In genomic region chr19:57320180-57321084, GRCh38 we compare ENCODE assay signal across 8 cellular contexts.
A peak's percentile ranks its signal among the peaks of the same experiment; 100 is the strongest.
DNase-seq lines count a peak whose midpoint lies in the region; ATAC-seq, FAIRE-seq and TF ChIP-seq lines count a peak whose summit lies in the region.

Gene ZNF543, plus strand, starts transcription at chr19:57320472. Its CDS starts 382 bp downstream, at chr19:57320854.

- DNase-seq in AG10803 (ENCODE audit: low read depth), result peak; percentile 94
- DNase-seq in NCI-H345 treated with DMSO at 0.1 percent for 48 hours (lab: John Stamatoyannopoulos, UW; ENCODE audit: unreplicated experiment), result peak; percentile 61
- DNase-seq in activated CD4-positive, CD25-positive, alpha-beta regulatory T cell treated with anti-CD3 and anti-CD28 coated beads, Interleukin-2, amount 50 U/mL, for 16 hours (ENCODE audit: low read depth, low spot score), result peak; percentile 78
- peak; percentile 98 for DNase-seq in cerebellar cortex (ENCODE audit: low spot score)
- DNase-seq in stimulated activated CD4-positive, alpha-beta T cell treated with anti-CD3 and anti-CD28 coated beads, Interleukin-12 subunit alpha, Interleukin-12 subunit beta, amount 100 ng/mL, for 24 hours (ENCODE audit: low read depth in 2 of 2), result peak; percentile 83 to 86

- peak within 1 kb of the TSS; percentile 87 for H3K4me3 ChIP-seq in AG10803 (ENCODE audit: low read length)

- peak; percentile 9 for FAIRE-seq in islet of Langerhans (lab: Jason Lieb, UNC)

- peak; percentile 99 for ATAC-seq in GM19025 (IDR thresholded peaks at IDR 0.05; ENCODE audit: low read depth, unreplicated experiment)
- peak; percentile 99 for ATAC-seq in HG03280 (IDR thresholded peaks at IDR 0.05; ENCODE audit: unreplicated experiment)

- TF ChIP-seq CTCF in AG10803 (conservative IDR thresholded peaks at IDR 0.05; ENCODE audit: low read length), result peak; percentile 22; the same call in 1 of the 2 replicates

Comparison
In these comparisons a context has a peak if more than half of its experiments do, and no peak if none do; other contexts are left out.
1. Peak in every context shown above with its lines: DNase-seq, ATAC-seq and H3K4me3 ChIP-seq.